In genomic region chr9:93511228-93511627, GRCh38 we compare ENCODE assay signal across 1 cellular context.
TF ChIP-seq lines count a peak whose summit lies in the region.

No MANE protein-coding gene starts in this region.

TF ChIP-seq in K562, 482 proteins besides CTCF, POLR2A, EP300 and RAD21:
- TF ChIP-seq RAD51 (IDR thresholded peaks at IDR 0.05; ENCODE audit: borderline replicate concordance, low read depth) = peak; percentile 27; the same call in 1 of the 2 replicates
- peak; percentile 70 for TF ChIP-seq TFE3 (CRISPR knock-in tag; IDR thresholded peaks at IDR 0.05)
